11 cellular contexts compared by ENCODE assay signal in the genomic region with DNA sequence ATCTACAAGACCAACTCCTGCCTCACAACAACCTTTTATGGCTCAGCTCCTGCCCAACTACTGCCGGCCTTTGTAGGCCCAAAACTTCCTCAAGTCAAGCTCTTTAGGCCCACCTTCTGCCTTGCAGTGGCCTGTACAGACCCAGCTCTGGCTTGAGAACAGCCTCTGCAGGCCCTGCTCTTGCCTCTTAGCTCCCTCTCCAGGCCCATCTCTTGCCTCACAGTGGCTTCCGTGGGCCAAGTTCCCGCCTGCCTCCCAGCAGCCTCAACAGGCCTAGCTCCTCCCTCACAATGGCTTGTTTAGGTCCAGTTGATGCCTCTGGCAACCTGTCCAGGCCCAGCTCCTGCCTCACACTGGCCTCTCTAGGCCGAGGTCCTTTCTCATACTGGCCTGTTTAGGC. TPM values are rescaled to one million over a fixed set of nuclear protein-coding genes. Genes with fewer than 3 reads are reported as not detected.
DNase-seq lines count a peak whose midpoint lies in the region; ATAC-seq and TF ChIP-seq lines count a peak whose summit lies in the region.
"Had no signal": no experiment of that assay in that cellular context is flagged by ENCODE, and none has a peak within 500 bp of the region (broad histone marks: within the 10 kb centered on the region; RNA-seq: fewer than 3 reads in every experiment).

No MANE protein-coding gene starts in this region.

- peak; percentile 17 for DNase-seq in activated naive CD4-positive, alpha-beta T cell treated with Interleukin-2 at 50 U/mL for 16 hours
- DNase-seq in activated naive CD4-positive, alpha-beta T cell treated with anti-CD3 and anti-CD28 coated beads, Interleukin-2, amount 50 U/mL, for 16 hours: no peak
- DNase-seq in NCI-H1694 treated with DMSO at 0.1 percent for 48 hours (lab: John Stamatoyannopoulos, UW): peak; percentile 33
- DNase-seq in glomerular endothelial cell (ENCODE audit: extremely low read depth, low read depth, low spot score): peak; percentile 29
- no peak for DNase-seq in type B pancreatic cell (ENCODE audit: extremely low spot score, unreplicated experiment)
- DNase-seq in mesenteric fat pad (ENCODE audit: low spot score): no peak
- DNase-seq in NK-92 (lab: John Stamatoyannopoulos, UW; ENCODE audit: unreplicated experiment): no peak
- no peak for DNase-seq in mucosa of descending colon
- DNase-seq: naive B cell, NCI-H187 had no signal

- ATAC-seq in mucosa of descending colon: no peak
- ATAC-seq: Right ventricle myocardium inferior had no signal

- no peaks in the 10 kb centered on the region for H3K9me3 ChIP-seq in mucosa of descending colon

- H3K36me3 Mint-ChIP-seq in type B pancreatic cell: no peaks in the 10 kb centered on the region

- TF ChIP-seq CTCF in type B pancreatic cell (conservative IDR thresholded peaks at IDR 0.05) (peak; percentile 51), mucosa of descending colon (IDR thresholded peaks at IDR 0.05) (no peak)

- H3K4me1 ChIP-seq in mucosa of descending colon (ENCODE audit: low read depth): no peaks in the 10 kb centered on the region

- H3K4me3 ChIP-seq in mucosa of descending colon: no peak overlapping the region

- no peaks in the 10 kb centered on the region for H3K27me3 Mint-ChIP-seq in type B pancreatic cell
- H3K27me3 Mint-ChIP-seq: naive B cell had no signal

- no peak overlapping the region for H3K4me3 Mint-ChIP-seq in type B pancreatic cell
- H3K4me3 Mint-ChIP-seq: naive B cell had no signal

- H3K4me1 Mint-ChIP-seq in type B pancreatic cell (ENCODE audit: unreplicated experiment): no peaks in the 10 kb centered on the region

- H3K36me3 ChIP-seq in mucosa of descending colon (ENCODE audit: low read depth): no peaks in the 10 kb centered on the region

- intact Hi-C loops in mucosa of descending colon (cut with DNase I, micrococcal nuclease): no loop called here

- no peaks in the 10 kb centered on the region for H3K9me3 Mint-ChIP-seq in type B pancreatic cell

- H3K27ac Mint-ChIP-seq in type B pancreatic cell: peak overlapping the region; percentile 55

RNA-seq across cellular contexts. Expression of gene VKORC1L1, which starts 32.4 kb away (rescaled TPM):
- total RNA-seq in glomerular endothelial cell: 22.2 and 25.8 TPM in 2 replicates
- total RNA-seq in type B pancreatic cell (ENCODE audit: low replicate concordance): 26.4 and 27.3 TPM in 2 replicates
- 147 TPM for total RNA-seq in mesenteric fat pad
- 10 to 100 TPM; 18.0 to 25.6 (median 22.2) TPM for total RNA-seq in mucosa of descending colon

Comparison
In these comparisons a context has a peak if more than half of its experiments do, and no peak if none do; other contexts are left out.
1. DNase-seq: peak in activated naive CD4-positive, alpha-beta T cell treated with Interleukin-2 at 50 U/mL for 16 hours (single experiment), NCI-H1694 treated with DMSO at 0.1 percent for 48 hours (single experiment) and glomerular endothelial cell (single experiment); none in activated naive CD4-positive, alpha-beta T cell treated with anti-CD3 and anti-CD28 coated beads, Interleukin-2, amount 50 U/mL, for 16 hours (single experiment), type B pancreatic cell (single experiment), mesenteric fat pad (single experiment), NK-92 (single experiment) and mucosa of descending colon (0 of 3).